In the genomic region with DNA sequence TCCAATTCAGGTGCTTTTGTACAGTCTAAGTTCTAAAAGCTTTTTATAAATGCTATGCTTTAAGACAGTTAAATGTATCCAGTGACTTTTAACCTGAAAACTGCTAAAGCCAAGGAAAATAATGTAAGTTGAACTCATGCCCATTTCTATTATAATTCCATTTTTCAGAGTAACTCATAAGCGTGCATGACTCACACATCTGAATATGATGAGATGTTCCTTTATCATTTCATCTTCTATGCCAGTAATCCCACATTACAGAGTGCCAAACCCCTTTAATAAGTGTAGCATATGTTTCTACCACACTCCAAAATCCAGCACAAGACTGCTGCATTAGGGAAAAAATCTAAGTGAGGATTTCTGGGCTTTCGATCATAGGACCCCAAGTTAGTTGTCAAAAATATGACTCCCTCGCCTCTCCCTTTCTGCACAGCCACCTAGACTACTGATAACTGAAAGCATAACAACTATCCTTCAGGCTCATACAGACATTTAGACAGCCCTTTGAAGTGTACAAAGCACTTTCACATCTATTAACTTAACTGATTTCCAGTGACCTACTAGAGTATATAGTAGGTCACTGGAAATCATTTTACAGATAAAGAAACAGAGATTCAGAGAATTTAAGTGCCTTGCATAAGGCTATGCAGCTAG, we compare ENCODE assay signal across 12 cellular contexts. TPM values are rescaled to one million over a fixed set of nuclear protein-coding genes. Genes with fewer than 3 reads are reported as not detected.
DNase-seq lines count a peak whose midpoint lies in the region; ATAC-seq and TF ChIP-seq lines count a peak whose summit lies in the region.
"Had no signal": no experiment of that assay in that cellular context is flagged by ENCODE, and none has a peak within 500 bp of the region (broad histone marks: within the 10 kb centered on the region; RNA-seq: fewer than 3 reads in every experiment).

No MANE protein-coding gene starts in this region.

- intact Hi-C loops in activated CD8-positive, alpha-beta T cell treated with anti-CD3 and anti-CD28 coated beads for 36 hours (cut with micrococcal nuclease): no loop called here
- intact Hi-C loops in activated T-helper 1 cell treated with anti-CD3 and anti-CD28 coated beads, Interleukin-12 subunit alpha, Interleukin-12 subunit beta, Interleukin-2, Interleukin-4 antibody, amounts not matched to agents 30 ng/mL and 10 ng/mL and 1 ng/mL, durations not matched to agents 14 hours and 24 hours and 36 hours (cut with micrococcal nuclease): loop anchor here (5.0 kb wide), 2 partner anchors 946 to 1361 kb away; no protein-coding TSS in a partner anchor

- peak; percentile 17 for DNase-seq in activated CD8-positive, alpha-beta T cell treated with anti-CD3 and anti-CD28 coated beads for 36 hours
- no peak for DNase-seq in activated CD8-positive, alpha-beta T cell treated with anti-CD3 and anti-CD28 coated beads, Interleukin-2, amount 10 ng/mL, durations not matched to agents 7 days and 5 days
- DNase-seq in activated T-helper 1 cell treated with anti-CD3 and anti-CD28 coated beads, Interleukin-12 subunit alpha, Interleukin-12 subunit beta, Interleukin-2, Interleukin-4 antibody, amounts not matched to agents 30 ng/mL and 10 ng/mL and 1 ng/mL, durations not matched to agents 14 hours and 24 hours and 36 hours (ENCODE audit: low spot score): no peak
- peak; percentile 79 for DNase-seq in fibroblast of peridontal ligament (ENCODE audit: extremely low read depth)
- no peak for DNase-seq in AG20443 (ENCODE audit: low spot score)
- no peak for DNase-seq in DMS153 treated with DMSO at 0.1 percent for 48 hours (lab: John Stamatoyannopoulos, UW; ENCODE audit: unreplicated experiment)
- no peak for DNase-seq in NK-92 treated with Interleukin-12 subunit alpha and Interleukin-12 subunit beta, amount 100 ng/mL, for 24 hours (lab: John Stamatoyannopoulos, UW)
- DNase-seq: activated CD8-positive, alpha-beta memory T cell treated with anti-CD3 and anti-CD28 coated beads, Interleukin-2, amount 50 U/mL, for 48 hours; GF-D8; NCI-H524 treated with DMSO at 0.1 percent for 48 hours had no signal

- peaks cover 92% of the 10 kb centered on the region for H3K4me1 Mint-ChIP-seq in activated CD8-positive, alpha-beta T cell treated with anti-CD3 and anti-CD28 coated beads for 36 hours (ENCODE audit: low read depth)
- H3K4me1 Mint-ChIP-seq in activated CD8-positive, alpha-beta T cell treated with anti-CD3 and anti-CD28 coated beads, Interleukin-2, amount 10 ng/mL, durations not matched to agents 7 days and 5 days (ENCODE audit: low read depth): peaks cover 71% of the 10 kb centered on the region
- peaks cover 84% of the 10 kb centered on the region for H3K4me1 Mint-ChIP-seq in activated T-helper 1 cell treated with anti-CD3 and anti-CD28 coated beads, Interleukin-12 subunit alpha, Interleukin-12 subunit beta, Interleukin-2, Interleukin-4 antibody, amounts not matched to agents 30 ng/mL and 10 ng/mL and 1 ng/mL, durations not matched to agents 14 hours and 24 hours and 36 hours (ENCODE audit: low read depth)
- peaks cover 95% of the 10 kb centered on the region for H3K4me1 Mint-ChIP-seq in stimulated activated memory B cell treated with anti-CD40 and anti-IgM and Interleukin-4, amounts not matched to agents 10 μg/mL and 1 μg/mL and 100 μg/mL, for 72 hours

- H3K36me3 Mint-ChIP-seq in activated CD8-positive, alpha-beta T cell treated with anti-CD3 and anti-CD28 coated beads for 36 hours (ENCODE audit: low read depth): peaks cover 13% of the 10 kb centered on the region
- H3K36me3 Mint-ChIP-seq in activated CD8-positive, alpha-beta T cell treated with anti-CD3 and anti-CD28 coated beads, Interleukin-2, amount 10 ng/mL, durations not matched to agents 7 days and 5 days (ENCODE audit: low read depth): peaks cover 26% of the 10 kb centered on the region
- H3K36me3 Mint-ChIP-seq in activated T-helper 1 cell treated with anti-CD3 and anti-CD28 coated beads, Interleukin-12 subunit alpha, Interleukin-12 subunit beta, Interleukin-2, Interleukin-4 antibody, amounts not matched to agents 30 ng/mL and 10 ng/mL and 1 ng/mL, durations not matched to agents 14 hours and 24 hours and 36 hours (ENCODE audit: low read depth): peaks cover 23% of the 10 kb centered on the region
- peaks cover 9% of the 10 kb centered on the region for H3K36me3 Mint-ChIP-seq in stimulated activated memory B cell treated with anti-CD40 and anti-IgM and Interleukin-4, amounts not matched to agents 10 μg/mL and 1 μg/mL and 100 μg/mL, for 72 hours

- CTCF ChIA-PET in activated CD8-positive, alpha-beta T cell treated with anti-CD3 and anti-CD28 coated beads for 36 hours (lab: Charles Lee): interaction anchor here (0.9 to 1.4 kb wide), 3 partner anchors 9 to 41 kb away, joined by 3 read pairs; no protein-coding TSS in a partner anchor
- CTCF ChIA-PET in activated CD8-positive, alpha-beta T cell treated with anti-CD3 and anti-CD28 coated beads, Interleukin-2, amount 10 ng/mL, durations not matched to agents 7 days and 5 days (lab: Charles Lee): interaction anchor here (1.0 to 2.1 kb wide), 2 partner anchors 42 to 44 kb away, joined by 3 to 5 read pairs; no protein-coding TSS in a partner anchor

- H3K27me3 Mint-ChIP-seq in activated CD8-positive, alpha-beta T cell treated with anti-CD3 and anti-CD28 coated beads for 36 hours: no peaks in the 10 kb centered on the region
- no peaks in the 10 kb centered on the region for H3K27me3 Mint-ChIP-seq in activated CD8-positive, alpha-beta T cell treated with anti-CD3 and anti-CD28 coated beads, Interleukin-2, amount 10 ng/mL, durations not matched to agents 7 days and 5 days (ENCODE audit: low read depth)
- H3K27me3 Mint-ChIP-seq in activated T-helper 1 cell treated with anti-CD3 and anti-CD28 coated beads, Interleukin-12 subunit alpha, Interleukin-12 subunit beta, Interleukin-2, Interleukin-4 antibody, amounts not matched to agents 30 ng/mL and 10 ng/mL and 1 ng/mL, durations not matched to agents 14 hours and 24 hours and 36 hours (ENCODE audit: insufficient read depth): no peaks in the 10 kb centered on the region
- no peaks in the 10 kb centered on the region for H3K27me3 Mint-ChIP-seq in stimulated activated memory B cell treated with anti-CD40 and anti-IgM and Interleukin-4, amounts not matched to agents 10 μg/mL and 1 μg/mL and 100 μg/mL, for 72 hours

- POLR2A ChIA-PET in activated CD8-positive, alpha-beta T cell treated with anti-CD3 and anti-CD28 coated beads for 36 hours (lab: Charles Lee): interaction anchor here (0.7 to 2.8 kb wide), 2 partner anchors 9 to 1679 kb away, joined by 3 to 20 read pairs; no protein-coding TSS in a partner anchor
- POLR2A ChIA-PET in activated CD8-positive, alpha-beta T cell treated with anti-CD3 and anti-CD28 coated beads, Interleukin-2, amount 10 ng/mL, durations not matched to agents 7 days and 5 days (lab: Charles Lee): interaction anchor here (0.6 to 1.0 kb wide), 2 partner anchors 9 to 13 kb away, joined by 3 read pairs; no protein-coding TSS in a partner anchor

- peak; percentile 58 for ATAC-seq in activated CD8-positive, alpha-beta T cell treated with anti-CD3 and anti-CD28 coated beads for 36 hours
- no peak for ATAC-seq in activated CD8-positive, alpha-beta T cell treated with anti-CD3 and anti-CD28 coated beads, Interleukin-2, amount 10 ng/mL, durations not matched to agents 7 days and 5 days
- ATAC-seq in stimulated activated memory B cell treated with anti-CD40 and anti-IgM and Interleukin-4, amounts not matched to agents 10 μg/mL and 1 μg/mL and 100 μg/mL, for 72 hours: no peak

- no peaks in the 10 kb centered on the region for H3K9me3 Mint-ChIP-seq in activated CD8-positive, alpha-beta T cell treated with anti-CD3 and anti-CD28 coated beads for 36 hours
- H3K9me3 Mint-ChIP-seq in activated CD8-positive, alpha-beta T cell treated with anti-CD3 and anti-CD28 coated beads, Interleukin-2, amount 10 ng/mL, durations not matched to agents 7 days and 5 days (ENCODE audit: insufficient read depth): no peaks in the 10 kb centered on the region
- H3K9me3 Mint-ChIP-seq in activated T-helper 1 cell treated with anti-CD3 and anti-CD28 coated beads, Interleukin-12 subunit alpha, Interleukin-12 subunit beta, Interleukin-2, Interleukin-4 antibody, amounts not matched to agents 30 ng/mL and 10 ng/mL and 1 ng/mL, durations not matched to agents 14 hours and 24 hours and 36 hours: no peaks in the 10 kb centered on the region
- H3K9me3 Mint-ChIP-seq in stimulated activated memory B cell treated with anti-CD40 and anti-IgM and Interleukin-4, amounts not matched to agents 10 μg/mL and 1 μg/mL and 100 μg/mL, for 72 hours: no peaks in the 10 kb centered on the region
- H3K9me3 Mint-ChIP-seq: neural crest cell had no signal

- TF ChIP-seq CTCF in activated CD8-positive, alpha-beta T cell treated with anti-CD3 and anti-CD28 coated beads for 36 hours (IDR thresholded peaks at IDR 0.05): no peak

- peak overlapping the region; percentile 15 for H3K4me3 Mint-ChIP-seq in activated CD8-positive, alpha-beta T cell treated with anti-CD3 and anti-CD28 coated beads for 36 hours
- no peak overlapping the region for H3K4me3 Mint-ChIP-seq in activated CD8-positive, alpha-beta T cell treated with anti-CD3 and anti-CD28 coated beads, Interleukin-2, amount 10 ng/mL, durations not matched to agents 7 days and 5 days
- H3K4me3 Mint-ChIP-seq in activated T-helper 1 cell treated with anti-CD3 and anti-CD28 coated beads, Interleukin-12 subunit alpha, Interleukin-12 subunit beta, Interleukin-2, Interleukin-4 antibody, amounts not matched to agents 30 ng/mL and 10 ng/mL and 1 ng/mL, durations not matched to agents 14 hours and 24 hours and 36 hours: peak overlapping the region; percentile 58
- no peak overlapping the region for H3K4me3 Mint-ChIP-seq in stimulated activated memory B cell treated with anti-CD40 and anti-IgM and Interleukin-4, amounts not matched to agents 10 μg/mL and 1 μg/mL and 100 μg/mL, for 72 hours
- H3K4me3 Mint-ChIP-seq: neural crest cell had no signal

- peak overlapping the region; percentile 82 for H3K27ac Mint-ChIP-seq in activated CD8-positive, alpha-beta T cell treated with anti-CD3 and anti-CD28 coated beads for 36 hours
- H3K27ac Mint-ChIP-seq in activated CD8-positive, alpha-beta T cell treated with anti-CD3 and anti-CD28 coated beads, Interleukin-2, amount 10 ng/mL, durations not matched to agents 7 days and 5 days: no peak overlapping the region
- peak overlapping the region; percentile 93 for H3K27ac Mint-ChIP-seq in activated T-helper 1 cell treated with anti-CD3 and anti-CD28 coated beads, Interleukin-12 subunit alpha, Interleukin-12 subunit beta, Interleukin-2, Interleukin-4 antibody, amounts not matched to agents 30 ng/mL and 10 ng/mL and 1 ng/mL, durations not matched to agents 14 hours and 24 hours and 36 hours
- H3K27ac Mint-ChIP-seq in stimulated activated memory B cell treated with anti-CD40 and anti-IgM and Interleukin-4, amounts not matched to agents 10 μg/mL and 1 μg/mL and 100 μg/mL, for 72 hours: peak overlapping the region; percentile 18

RNA-seq across cellular contexts. Expression of gene JAK1, which starts 45.3 kb away (rescaled TPM):
- 100 to 1,000 TPM in 1 of 2 experiments, 10 to 100 TPM in 1; 96.3 to 108 TPM for total RNA-seq in activated CD8-positive, alpha-beta T cell treated with anti-CD3 and anti-CD28 coated beads for 36 hours
- 100 to 1,000 TPM; 156 to 159 TPM for total RNA-seq in activated CD8-positive, alpha-beta T cell treated with anti-CD3 and anti-CD28 coated beads, Interleukin-2, amount 10 ng/mL, durations not matched to agents 7 days and 5 days
- total RNA-seq in activated T-helper 1 cell treated with anti-CD3 and anti-CD28 coated beads, Interleukin-12 subunit alpha, Interleukin-12 subunit beta, Interleukin-2, Interleukin-4 antibody, amounts not matched to agents 30 ng/mL and 10 ng/mL and 1 ng/mL, durations not matched to agents 14 hours and 24 hours and 36 hours: 102 TPM in 2 replicates

Comparison
In these comparisons a context has a peak if more than half of its experiments do, and no peak if none do; other contexts are left out.
1. DNase-seq: peak in activated CD8-positive, alpha-beta T cell treated with anti-CD3 and anti-CD28 coated beads for 36 hours (single experiment) and fibroblast of peridontal ligament (single experiment); none in activated CD8-positive, alpha-beta T cell treated with anti-CD3 and anti-CD28 coated beads, Interleukin-2, amount 10 ng/mL, durations not matched to agents 7 days and 5 days (single experiment), activated T-helper 1 cell treated with anti-CD3 and anti-CD28 coated beads, Interleukin-12 subunit alpha, Interleukin-12 subunit beta, Interleukin-2, Interleukin-4 antibody, amounts not matched to agents 30 ng/mL and 10 ng/mL and 1 ng/mL, durations not matched to agents 14 hours and 24 hours and 36 hours (single experiment), AG20443 (single experiment), DMS153 treated with DMSO at 0.1 percent for 48 hours (single experiment) and NK-92 treated with Interleukin-12 subunit alpha and Interleukin-12 subunit beta, amount 100 ng/mL, for 24 hours (single experiment).
2. H3K4me3 Mint-ChIP-seq: peak in activated CD8-positive, alpha-beta T cell treated with anti-CD3 and anti-CD28 coated beads for 36 hours (single experiment) and activated T-helper 1 cell treated with anti-CD3 and anti-CD28 coated beads, Interleukin-12 subunit alpha, Interleukin-12 subunit beta, Interleukin-2, Interleukin-4 antibody, amounts not matched to agents 30 ng/mL and 10 ng/mL and 1 ng/mL, durations not matched to agents 14 hours and 24 hours and 36 hours (single experiment); none in activated CD8-positive, alpha-beta T cell treated with anti-CD3 and anti-CD28 coated beads, Interleukin-2, amount 10 ng/mL, durations not matched to agents 7 days and 5 days (single experiment) and stimulated activated memory B cell treated with anti-CD40 and anti-IgM and Interleukin-4, amounts not matched to agents 10 μg/mL and 1 μg/mL and 100 μg/mL, for 72 hours (single experiment).